27 cellular contexts compared by ENCODE assay signal in the genomic region with DNA sequence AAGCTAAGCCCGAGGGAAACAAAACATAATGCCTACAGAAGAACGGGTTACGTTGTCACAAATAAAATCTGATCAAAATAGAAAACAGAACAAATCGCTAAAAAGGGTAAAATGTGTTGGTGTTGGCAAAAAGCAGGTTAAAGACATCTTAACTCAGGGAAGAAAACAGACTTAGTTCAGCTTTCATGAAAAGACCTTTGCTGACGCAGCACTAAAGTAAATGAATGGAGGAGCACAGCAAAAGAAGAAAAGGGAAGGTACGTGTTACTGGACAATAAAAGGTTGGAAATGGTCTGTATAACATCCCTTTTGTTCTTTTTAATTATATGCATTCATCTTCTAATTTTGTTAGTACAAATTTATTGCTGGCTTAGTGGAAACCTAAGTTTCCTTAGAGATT.
"Had no signal": no experiment of that assay in that cellular context is flagged by ENCODE, and none has a peak within 500 bp of the region (broad histone marks: within the 10 kb centered on the region; RNA-seq: fewer than 3 reads in every experiment).

No MANE protein-coding gene starts in this region.

- H3K36me3 ChIP-seq: breast epithelium, neutrophil, sigmoid colon, suprapubic skin, tibial artery, upper lobe of right lung, WERI-Rb-1 had no signal

- DNase-seq: activated CD4-positive, alpha-beta memory T cell treated with anti-CD3 and anti-CD28 coated beads, Interleukin-2, amount 10 ng/mL, durations not matched to agents 7 days and 5 days; activated CD4-positive, alpha-beta T cell treated with anti-CD3 and anti-CD28 coated beads, Interleukin-2, amount 10 ng/mL, durations not matched to agents 7 days and 5 days; activated CD4-positive, CD25-positive, alpha-beta regulatory T cell treated with anti-CD3 and anti-CD28 coated beads, Interleukin-2, amount 50 U/mL, for 72 hours; activated gamma-delta T cell treated with Interleukin-2 at 50 U/mL for 16 hours; activated naive CD8-positive, alpha-beta T cell treated with anti-CD3 and anti-CD28 coated beads, Interleukin-2, amount 50 U/mL, for 24 hours; activated T-cell treated with anti-CD3 and anti-CD28 coated beads, Interleukin-2, amount 50 U/mL, for 4 hours; amygdala; central memory CD4-positive, alpha-beta T cell; foreskin fibroblast; hippocampal formation; midbrain; naive thymus-derived CD4-positive, alpha-beta T cell; sigmoid colon; small intestine; stimulated activated naive CD4-positive, alpha-beta T cell; T-helper 17 cell; T1000; tibial artery; upper lobe of right lung; WERI-Rb-1 had no signal

- H3K27me3 ChIP-seq: breast epithelium, neutrophil, sigmoid colon, suprapubic skin, tibial artery, upper lobe of right lung had no signal

- H3K27me3 Mint-ChIP-seq: activated CD4-positive, alpha-beta memory T cell treated with anti-CD3 and anti-CD28 coated beads, Interleukin-2, amount 10 ng/mL, durations not matched to agents 7 days and 5 days; activated CD4-positive, alpha-beta T cell treated with anti-CD3 and anti-CD28 coated beads, Interleukin-2, amount 10 ng/mL, durations not matched to agents 7 days and 5 days; activated naive CD4-positive, alpha-beta T cell treated with anti-CD3 and anti-CD28 coated beads, Interleukin-2, amount 50 U/mL, for 24 hours; activated naive CD8-positive, alpha-beta T cell treated with anti-CD3 and anti-CD28 coated beads, Interleukin-2, amount 50 U/mL, for 24 hours; progenitor cell of endocrine pancreas had no signal

- H3K9me3 ChIP-seq: breast epithelium, neutrophil, sigmoid colon, suprapubic skin, tibial artery, upper lobe of right lung had no signal

- H3K4me1 ChIP-seq: breast epithelium, sigmoid colon, suprapubic skin, tibial artery, upper lobe of right lung had no signal

- H3K4me3 Mint-ChIP-seq: activated CD4-positive, alpha-beta memory T cell treated with anti-CD3 and anti-CD28 coated beads, Interleukin-2, amount 10 ng/mL, durations not matched to agents 7 days and 5 days; activated CD4-positive, alpha-beta T cell treated with anti-CD3 and anti-CD28 coated beads, Interleukin-2, amount 10 ng/mL, durations not matched to agents 7 days and 5 days; activated naive CD4-positive, alpha-beta T cell treated with anti-CD3 and anti-CD28 coated beads, Interleukin-2, amount 50 U/mL, for 24 hours; activated naive CD8-positive, alpha-beta T cell treated with anti-CD3 and anti-CD28 coated beads, Interleukin-2, amount 50 U/mL, for 24 hours; activated T-cell treated with anti-CD3 and anti-CD28 coated beads, Interleukin-2, amount 50 U/mL, for 4 hours; activated T-helper 17 cell treated with anti-CD3 and anti-CD28 coated beads, Interleukin-2, amount 50 U/mL, for 72 hours; naive thymus-derived CD4-positive, alpha-beta T cell; T-helper 17 cell had no signal

- FAIRE-seq: small intestine had no signal

- H3K4me1 Mint-ChIP-seq: activated CD4-positive, alpha-beta memory T cell treated with anti-CD3 and anti-CD28 coated beads, Interleukin-2, amount 10 ng/mL, durations not matched to agents 7 days and 5 days; activated CD4-positive, alpha-beta T cell treated with anti-CD3 and anti-CD28 coated beads, Interleukin-2, amount 10 ng/mL, durations not matched to agents 7 days and 5 days; activated naive CD4-positive, alpha-beta T cell treated with anti-CD3 and anti-CD28 coated beads, Interleukin-2, amount 50 U/mL, for 24 hours; activated naive CD8-positive, alpha-beta T cell treated with anti-CD3 and anti-CD28 coated beads, Interleukin-2, amount 50 U/mL, for 24 hours; activated T-helper 17 cell treated with anti-CD3 and anti-CD28 coated beads, Interleukin-2, amount 50 U/mL, for 72 hours; naive thymus-derived CD4-positive, alpha-beta T cell; T-helper 17 cell had no signal

- ATAC-seq: activated naive CD8-positive, alpha-beta T cell treated with anti-CD3 and anti-CD28 coated beads, Interleukin-2, amount 50 U/mL, for 24 hours; activated T-cell treated with anti-CD3 and anti-CD28 coated beads, Interleukin-2, amount 50 U/mL, for 4 hours; activated T-helper 17 cell treated with anti-CD3 and anti-CD28 coated beads, Interleukin-2, amount 50 U/mL, for 72 hours; esophagus mucosa; naive thymus-derived CD4-positive, alpha-beta T cell; T-helper 17 cell; upper lobe of right lung had no signal

- H3K9me3 Mint-ChIP-seq: activated CD4-positive, alpha-beta memory T cell treated with anti-CD3 and anti-CD28 coated beads, Interleukin-2, amount 10 ng/mL, durations not matched to agents 7 days and 5 days; activated CD4-positive, alpha-beta T cell treated with anti-CD3 and anti-CD28 coated beads, Interleukin-2, amount 10 ng/mL, durations not matched to agents 7 days and 5 days; activated naive CD4-positive, alpha-beta T cell treated with anti-CD3 and anti-CD28 coated beads, Interleukin-2, amount 50 U/mL, for 24 hours; activated naive CD8-positive, alpha-beta T cell treated with anti-CD3 and anti-CD28 coated beads, Interleukin-2, amount 50 U/mL, for 24 hours; activated T-cell treated with anti-CD3 and anti-CD28 coated beads, Interleukin-2, amount 50 U/mL, for 4 hours; activated T-helper 17 cell treated with anti-CD3 and anti-CD28 coated beads, Interleukin-2, amount 50 U/mL, for 72 hours had no signal

- H3K4me3 ChIP-seq: breast epithelium, sigmoid colon, suprapubic skin, tibial artery, upper lobe of right lung had no signal

- H3K36me3 Mint-ChIP-seq: activated naive CD4-positive, alpha-beta T cell treated with anti-CD3 and anti-CD28 coated beads, Interleukin-2, amount 50 U/mL, for 24 hours; naive thymus-derived CD4-positive, alpha-beta T cell had no signal

- H3K27ac ChIP-seq: breast epithelium, neutrophil, sigmoid colon, suprapubic skin, tibial artery, upper lobe of right lung, WERI-Rb-1 had no signal

- H3K27ac Mint-ChIP-seq: activated CD4-positive, alpha-beta memory T cell treated with anti-CD3 and anti-CD28 coated beads, Interleukin-2, amount 10 ng/mL, durations not matched to agents 7 days and 5 days; activated CD4-positive, alpha-beta T cell treated with anti-CD3 and anti-CD28 coated beads, Interleukin-2, amount 10 ng/mL, durations not matched to agents 7 days and 5 days; activated naive CD4-positive, alpha-beta T cell treated with anti-CD3 and anti-CD28 coated beads, Interleukin-2, amount 50 U/mL, for 24 hours; activated naive CD8-positive, alpha-beta T cell treated with anti-CD3 and anti-CD28 coated beads, Interleukin-2, amount 50 U/mL, for 24 hours; activated T-helper 17 cell treated with anti-CD3 and anti-CD28 coated beads, Interleukin-2, amount 50 U/mL, for 72 hours; naive thymus-derived CD4-positive, alpha-beta T cell; progenitor cell of endocrine pancreas; T-helper 17 cell had no signal
